In genomic region chr10:3476640-3477448, GRCh38 we compare ENCODE assay signal across 1 cellular context.
TF ChIP-seq lines count a peak whose summit lies in the region.

No MANE protein-coding gene starts in this region.

TF ChIP-seq in H1, 55 proteins besides CTCF, POLR2A, EP300 and RAD21:
- TF ChIP-seq, protein P1, sequence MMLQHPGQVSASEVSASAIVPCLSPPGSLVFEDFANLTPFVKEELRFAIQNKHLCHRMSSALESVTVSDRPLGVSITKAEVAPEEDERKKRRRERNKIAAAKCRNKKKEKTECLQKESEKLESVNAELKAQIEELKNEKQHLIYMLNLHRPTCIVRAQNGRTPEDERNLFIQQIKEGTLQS (IDR thresholded peaks at IDR 0.05; ENCODE audit: insufficient read depth, low read depth, low read length): no peak
- TF ChIP-seq SP4 (IDR thresholded peaks at IDR 0.05; ENCODE audit: low read length): no peak
- TF ChIP-seq, protein P2, sequence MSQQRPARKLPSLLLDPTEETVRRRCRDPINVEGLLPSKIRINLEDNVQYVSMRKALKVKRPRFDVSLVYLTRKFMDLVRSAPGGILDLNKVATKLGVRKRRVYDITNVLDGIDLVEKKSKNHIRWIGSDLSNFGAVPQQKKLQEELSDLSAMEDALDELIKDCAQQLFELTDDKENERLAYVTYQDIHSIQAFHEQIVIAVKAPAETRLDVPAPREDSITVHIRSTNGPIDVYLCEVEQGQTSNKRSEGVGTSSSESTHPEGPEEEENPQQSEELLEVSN (IDR thresholded peaks at IDR 0.05): no peak
- no peak for TF ChIP-seq TCF12 (IDR thresholded peaks at IDR 0.05; ENCODE audit: low read depth, low read length)
- no peak for TF ChIP-seq ASH2L (IDR thresholded peaks at IDR 0.05; ENCODE audit: low read length)
